Comparison of ENCODE assay signal across 21 cellular contexts in the genomic region with DNA sequence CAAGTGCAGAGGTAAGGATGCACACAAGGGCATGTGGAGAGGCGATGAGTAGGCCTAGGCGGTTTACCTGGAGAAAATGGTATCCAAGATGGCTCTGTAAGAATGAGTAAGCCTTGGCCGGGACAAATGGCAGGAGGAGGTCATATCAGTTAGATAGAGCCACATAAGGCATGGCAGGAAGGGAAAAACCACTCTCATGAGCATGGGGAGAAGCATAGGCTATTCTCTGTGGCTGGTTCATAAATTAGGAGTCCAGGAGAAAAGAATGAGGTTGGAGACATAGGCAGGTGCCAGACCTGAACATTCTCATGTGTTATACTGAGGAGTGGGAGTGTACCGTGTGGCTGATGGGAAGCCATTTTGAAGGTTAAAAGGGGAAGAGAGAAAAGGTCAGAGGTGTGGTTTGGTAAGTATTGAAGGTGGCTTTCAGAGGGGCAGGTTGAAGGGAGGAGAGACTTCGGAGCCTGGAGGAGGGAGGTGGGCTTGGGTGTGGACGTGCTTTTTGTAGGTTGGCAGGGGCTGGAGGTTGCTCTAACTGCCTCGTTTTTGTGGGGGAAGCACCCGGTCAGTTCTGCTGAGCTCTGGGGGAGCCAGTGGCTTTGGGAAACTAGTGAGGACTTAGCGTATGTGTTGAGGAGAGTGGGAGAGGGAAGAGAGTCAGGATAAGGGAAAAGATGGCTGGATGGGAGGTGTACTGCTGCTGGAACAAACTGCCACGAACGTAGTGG.
"Had no signal": no experiment of that assay in that cellular context is flagged by ENCODE, and none has a peak within 500 bp of the region (broad histone marks: within the 10 kb centered on the region; RNA-seq: fewer than 3 reads in every experiment).

No MANE protein-coding gene starts in this region.

- H3K4me3 ChIP-seq: PC-9 had no signal

- H3K27ac ChIP-seq: PC-9 had no signal

- H3K4me2 ChIP-seq: PC-9 had no signal

- H3K27ac Mint-ChIP-seq: activated naive CD4-positive, alpha-beta T cell treated with anti-CD3 and anti-CD28 coated beads for 36 hours; activated naive CD8-positive, alpha-beta T cell; T-helper 17 cell; WTC11 had no signal

- FAIRE-seq: astrocyte had no signal

- ATAC-seq: T-helper 17 cell, WTC11 had no signal

- H3K36me3 Mint-ChIP-seq: activated naive CD8-positive, alpha-beta T cell; brain; WTC11 had no signal

- H3K9me3 Mint-ChIP-seq: activated naive CD4-positive, alpha-beta T cell treated with anti-CD3 and anti-CD28 coated beads for 36 hours; central memory CD8-positive, alpha-beta T cell; WTC11 had no signal

- H2AFZ ChIP-seq: PC-9 had no signal

- H3K27me3 Mint-ChIP-seq: activated naive CD8-positive, alpha-beta T cell; central memory CD8-positive, alpha-beta T cell had no signal

- DNase-seq: activated CD4-positive, alpha-beta T cell treated with anti-CD3 and anti-CD28 coated beads for 48 hours; activated CD4-positive, alpha-beta T cell treated with anti-CD3 and anti-CD28 coated beads, Interleukin-2, amount 50 U/mL, for 4 hours; activated CD4-positive, CD25-positive, alpha-beta regulatory T cell treated with anti-CD3 and anti-CD28 coated beads, Interleukin-2, amount 50 U/mL, for 72 hours; activated CD8-positive, alpha-beta memory T cell treated with anti-CD3 and anti-CD28 coated beads for 24 hours; activated naive CD4-positive, alpha-beta T cell treated with anti-CD3 and anti-CD28 coated beads for 36 hours; amygdala; NCI-H1105 treated with DMSO at 0.1 percent for 48 hours; NCI-H1436 treated with DMSO at 0.1 percent for 48 hours; NCI-H187; NCI-H2081; NCI-H446; NCI-H524; PC-9; SIG-M5; T-helper 17 cell; T-helper 9 cell had no signal

- H3K4me3 Mint-ChIP-seq: activated naive CD4-positive, alpha-beta T cell treated with anti-CD3 and anti-CD28 coated beads for 36 hours; activated naive CD8-positive, alpha-beta T cell; central memory CD8-positive, alpha-beta T cell; T-helper 17 cell; WTC11 had no signal
